Comparison of ENCODE assay signal across 1 cellular context in the genomic region with DNA sequence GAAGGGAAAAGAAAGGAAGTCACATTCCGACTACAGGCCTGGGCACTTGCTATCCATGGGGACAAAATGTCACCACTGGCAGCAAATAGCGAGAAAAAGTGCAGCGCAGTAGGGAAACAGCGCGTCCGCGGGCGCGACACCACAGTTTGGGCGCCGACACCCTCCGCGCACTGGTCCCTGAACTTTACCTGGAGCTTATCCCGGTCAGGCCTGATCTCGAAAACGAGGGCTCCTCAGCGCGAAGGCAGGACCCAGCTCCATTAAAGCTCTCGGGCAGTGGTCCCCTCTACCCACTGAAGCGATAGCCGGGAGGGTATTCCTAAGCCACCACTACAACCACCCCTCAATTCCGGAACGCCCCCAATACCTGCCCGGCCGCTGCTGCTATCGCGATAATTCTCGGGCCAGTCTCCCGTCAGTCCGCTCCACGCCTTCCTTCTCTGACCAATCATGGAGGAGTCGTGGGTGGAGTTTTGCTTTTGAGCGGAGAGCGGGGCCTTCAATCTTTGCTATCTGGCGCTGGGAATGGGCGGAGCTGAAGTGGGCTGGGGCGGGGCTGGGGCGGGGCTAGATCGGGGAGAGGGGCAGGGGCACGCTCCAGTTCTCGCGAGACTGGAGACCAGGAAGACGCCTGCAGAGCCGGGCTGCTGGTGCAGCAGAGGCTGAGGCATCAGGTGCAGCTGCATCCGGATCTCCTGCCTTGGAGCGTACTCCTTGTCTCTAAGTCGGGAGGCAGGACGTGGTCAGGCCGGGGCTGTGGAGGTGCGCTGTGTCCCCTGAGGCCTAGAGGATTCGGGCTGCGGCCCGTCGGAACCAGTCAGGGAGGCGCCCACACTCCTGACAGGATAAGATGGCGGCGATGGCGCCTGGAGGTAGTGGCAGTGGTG.
TF ChIP-seq lines count a peak whose summit lies in the region.

Gene PIGN, minus strand, starts transcription at position 401 of the 887 bp plus-strand sequence. CDS start 25,703 bp downstream, outside the sequence.
A gene with protein sequence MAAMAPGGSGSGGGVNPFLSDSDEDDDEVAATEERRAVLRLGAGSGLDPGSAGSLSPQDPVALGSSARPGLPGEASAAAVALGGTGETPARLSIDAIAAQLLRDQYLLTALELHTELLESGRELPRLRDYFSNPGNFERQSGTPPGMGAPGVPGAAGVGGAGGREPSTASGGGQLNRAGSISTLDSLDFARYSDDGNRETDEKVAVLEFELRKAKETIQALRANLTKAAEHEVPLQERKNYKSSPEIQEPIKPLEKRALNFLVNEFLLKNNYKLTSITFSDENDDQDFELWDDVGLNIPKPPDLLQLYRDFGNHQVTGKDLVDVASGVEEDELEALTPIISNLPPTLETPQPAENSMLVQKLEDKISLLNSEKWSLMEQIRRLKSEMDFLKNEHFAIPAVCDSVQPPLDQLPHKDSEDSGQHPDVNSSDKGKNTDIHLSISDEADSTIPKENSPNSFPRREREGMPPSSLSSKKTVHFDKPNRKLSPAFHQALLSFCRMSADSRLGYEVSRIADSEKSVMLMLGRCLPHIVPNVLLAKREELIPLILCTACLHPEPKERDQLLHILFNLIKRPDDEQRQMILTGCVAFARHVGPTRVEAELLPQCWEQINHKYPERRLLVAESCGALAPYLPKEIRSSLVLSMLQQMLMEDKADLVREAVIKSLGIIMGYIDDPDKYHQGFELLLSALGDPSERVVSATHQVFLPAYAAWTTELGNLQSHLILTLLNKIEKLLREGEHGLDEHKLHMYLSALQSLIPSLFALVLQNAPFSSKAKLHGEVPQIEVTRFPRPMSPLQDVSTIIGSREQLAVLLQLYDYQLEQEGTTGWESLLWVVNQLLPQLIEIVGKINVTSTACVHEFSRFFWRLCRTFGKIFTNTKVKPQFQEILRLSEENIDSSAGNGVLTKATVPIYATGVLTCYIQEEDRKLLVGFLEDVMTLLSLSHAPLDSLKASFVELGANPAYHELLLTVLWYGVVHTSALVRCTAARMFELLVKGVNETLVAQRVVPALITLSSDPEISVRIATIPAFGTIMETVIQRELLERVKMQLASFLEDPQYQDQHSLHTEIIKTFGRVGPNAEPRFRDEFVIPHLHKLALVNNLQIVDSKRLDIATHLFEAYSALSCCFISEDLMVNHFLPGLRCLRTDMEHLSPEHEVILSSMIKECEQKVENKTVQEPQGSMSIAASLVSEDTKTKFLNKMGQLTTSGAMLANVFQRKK (plus strand): TSS at position 600 of the 887 bp plus-strand sequence. CDS start 251 bp downstream, at position 851.

TF ChIP-seq in HepG2, 621 proteins besides CTCF, POLR2A, EP300 and RAD21 (continued from another document and continues in another):
- TF ChIP-seq, protein P1, sequence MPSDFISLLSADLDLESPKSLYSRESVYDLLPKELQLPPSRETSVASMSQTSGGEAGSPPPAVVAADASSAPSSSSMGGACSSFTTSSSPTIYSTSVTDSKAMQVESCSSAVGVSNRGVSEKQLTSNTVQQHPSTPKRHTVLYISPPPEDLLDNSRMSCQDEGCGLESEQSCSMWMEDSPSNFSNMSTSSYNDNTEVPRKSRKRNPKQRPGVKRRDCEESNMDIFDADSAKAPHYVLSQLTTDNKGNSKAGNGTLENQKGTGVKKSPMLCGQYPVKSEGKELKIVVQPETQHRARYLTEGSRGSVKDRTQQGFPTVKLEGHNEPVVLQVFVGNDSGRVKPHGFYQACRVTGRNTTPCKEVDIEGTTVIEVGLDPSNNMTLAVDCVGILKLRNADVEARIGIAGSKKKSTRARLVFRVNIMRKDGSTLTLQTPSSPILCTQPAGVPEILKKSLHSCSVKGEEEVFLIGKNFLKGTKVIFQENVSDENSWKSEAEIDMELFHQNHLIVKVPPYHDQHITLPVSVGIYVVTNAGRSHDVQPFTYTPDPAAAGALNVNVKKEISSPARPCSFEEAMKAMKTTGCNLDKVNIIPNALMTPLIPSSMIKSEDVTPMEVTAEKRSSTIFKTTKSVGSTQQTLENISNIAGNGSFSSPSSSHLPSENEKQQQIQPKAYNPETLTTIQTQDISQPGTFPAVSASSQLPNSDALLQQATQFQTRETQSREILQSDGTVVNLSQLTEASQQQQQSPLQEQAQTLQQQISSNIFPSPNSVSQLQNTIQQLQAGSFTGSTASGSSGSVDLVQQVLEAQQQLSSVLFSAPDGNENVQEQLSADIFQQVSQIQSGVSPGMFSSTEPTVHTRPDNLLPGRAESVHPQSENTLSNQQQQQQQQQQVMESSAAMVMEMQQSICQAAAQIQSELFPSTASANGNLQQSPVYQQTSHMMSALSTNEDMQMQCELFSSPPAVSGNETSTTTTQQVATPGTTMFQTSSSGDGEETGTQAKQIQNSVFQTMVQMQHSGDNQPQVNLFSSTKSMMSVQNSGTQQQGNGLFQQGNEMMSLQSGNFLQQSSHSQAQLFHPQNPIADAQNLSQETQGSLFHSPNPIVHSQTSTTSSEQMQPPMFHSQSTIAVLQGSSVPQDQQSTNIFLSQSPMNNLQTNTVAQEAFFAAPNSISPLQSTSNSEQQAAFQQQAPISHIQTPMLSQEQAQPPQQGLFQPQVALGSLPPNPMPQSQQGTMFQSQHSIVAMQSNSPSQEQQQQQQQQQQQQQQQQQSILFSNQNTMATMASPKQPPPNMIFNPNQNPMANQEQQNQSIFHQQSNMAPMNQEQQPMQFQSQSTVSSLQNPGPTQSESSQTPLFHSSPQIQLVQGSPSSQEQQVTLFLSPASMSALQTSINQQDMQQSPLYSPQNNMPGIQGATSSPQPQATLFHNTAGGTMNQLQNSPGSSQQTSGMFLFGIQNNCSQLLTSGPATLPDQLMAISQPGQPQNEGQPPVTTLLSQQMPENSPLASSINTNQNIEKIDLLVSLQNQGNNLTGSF (CRISPR knock-in tag; IDR thresholded peaks at IDR 0.05) = peak; percentile 53; the same call in 1 of the 2 replicates
- peak; percentile 92 for TF ChIP-seq HINFP (CRISPR knock-in tag; IDR thresholded peaks at IDR 0.05; ENCODE audit: low read depth)
- TF ChIP-seq ZFP90 (CRISPR knock-in tag; IDR thresholded peaks at IDR 0.05; ENCODE audit: borderline replicate concordance) = peak; percentile 50; the same call in 1 of the 2 replicates
- TF ChIP-seq ZMYM4 (CRISPR knock-in tag; IDR thresholded peaks at IDR 0.05) = peak; percentile 89
- TF ChIP-seq FOXK2 (IDR thresholded peaks at IDR 0.05) = no peak
- TF ChIP-seq, protein P2, sequence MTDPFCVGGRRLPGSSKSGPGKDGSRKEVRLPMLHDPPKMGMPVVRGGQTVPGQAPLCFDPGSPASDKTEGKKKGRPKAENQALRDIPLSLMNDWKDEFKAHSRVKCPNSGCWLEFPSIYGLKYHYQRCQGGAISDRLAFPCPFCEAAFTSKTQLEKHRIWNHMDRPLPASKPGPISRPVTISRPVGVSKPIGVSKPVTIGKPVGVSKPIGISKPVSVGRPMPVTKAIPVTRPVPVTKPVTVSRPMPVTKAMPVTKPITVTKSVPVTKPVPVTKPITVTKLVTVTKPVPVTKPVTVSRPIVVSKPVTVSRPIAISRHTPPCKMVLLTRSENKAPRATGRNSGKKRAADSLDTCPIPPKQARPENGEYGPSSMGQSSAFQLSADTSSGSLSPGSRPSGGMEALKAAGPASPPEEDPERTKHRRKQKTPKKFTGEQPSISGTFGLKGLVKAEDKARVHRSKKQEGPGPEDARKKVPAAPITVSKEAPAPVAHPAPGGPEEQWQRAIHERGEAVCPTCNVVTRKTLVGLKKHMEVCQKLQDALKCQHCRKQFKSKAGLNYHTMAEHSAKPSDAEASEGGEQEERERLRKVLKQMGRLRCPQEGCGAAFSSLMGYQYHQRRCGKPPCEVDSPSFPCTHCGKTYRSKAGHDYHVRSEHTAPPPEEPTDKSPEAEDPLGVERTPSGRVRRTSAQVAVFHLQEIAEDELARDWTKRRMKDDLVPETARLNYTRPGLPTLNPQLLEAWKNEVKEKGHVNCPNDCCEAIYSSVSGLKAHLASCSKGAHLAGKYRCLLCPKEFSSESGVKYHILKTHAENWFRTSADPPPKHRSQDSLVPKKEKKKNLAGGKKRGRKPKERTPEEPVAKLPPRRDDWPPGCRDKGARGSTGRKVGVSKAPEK (CRISPR knock-in tag; IDR thresholded peaks at IDR 0.05; ENCODE audit: borderline replicate concordance) = no peak
- TF ChIP-seq, protein P3, sequence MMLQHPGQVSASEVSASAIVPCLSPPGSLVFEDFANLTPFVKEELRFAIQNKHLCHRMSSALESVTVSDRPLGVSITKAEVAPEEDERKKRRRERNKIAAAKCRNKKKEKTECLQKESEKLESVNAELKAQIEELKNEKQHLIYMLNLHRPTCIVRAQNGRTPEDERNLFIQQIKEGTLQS (CRISPR knock-in tag; IDR thresholded peaks at IDR 0.05) = 0 out of 2 replicates have a peak, but pooled peaks have one; percentile 30
- 0 out of 2 replicates have a peak, but pooled peaks have one; percentile 26 for TF ChIP-seq ZNF383 (CRISPR knock-in tag; IDR thresholded peaks at IDR 0.05; ENCODE audit: borderline replicate concordance)
- TF ChIP-seq AGO2 (optimal IDR thresholded peaks at IDR 0.05; ENCODE audit: low read depth, low read length) = peak; percentile 79
- TF ChIP-seq CCAR2 (optimal IDR thresholded peaks at IDR 0.05; ENCODE audit: low read depth, low read length) = no peak
- peak; percentile 85 for TF ChIP-seq BORCS8-MEF2B (CRISPR knock-in tag; IDR thresholded peaks at IDR 0.05)
- peak; percentile 64; the same call in 1 of the 2 replicates for TF ChIP-seq ZNF564 (CRISPR knock-in tag; IDR thresholded peaks at IDR 0.05)
- TF ChIP-seq ZBTB40 (IDR thresholded peaks at IDR 0.05) = no peak
- TF ChIP-seq ZBTB40 (CRISPR knock-in tag; IDR thresholded peaks at IDR 0.05) = peak; percentile 33; the same call in 1 of the 2 replicates
- no peak for TF ChIP-seq ZNF557 (CRISPR knock-in tag; IDR thresholded peaks at IDR 0.05)
- TF ChIP-seq ZNF143 (CRISPR knock-in tag; IDR thresholded peaks at IDR 0.05) = peak; percentile 42; the same call in 1 of the 2 replicates
- peak; percentile 77 for TF ChIP-seq ZEB1 (IDR thresholded peaks at IDR 0.05; ENCODE audit: insufficient replicate concordance, low read depth)
- no peak for TF ChIP-seq XBP1 (CRISPR knock-in tag; IDR thresholded peaks at IDR 0.05)
- TF ChIP-seq ZFX (CRISPR knock-in tag; IDR thresholded peaks at IDR 0.05; ENCODE audit: low read depth) = peak; percentile 83
